4 cellular contexts compared by ENCODE assay signal in the genomic region with DNA sequence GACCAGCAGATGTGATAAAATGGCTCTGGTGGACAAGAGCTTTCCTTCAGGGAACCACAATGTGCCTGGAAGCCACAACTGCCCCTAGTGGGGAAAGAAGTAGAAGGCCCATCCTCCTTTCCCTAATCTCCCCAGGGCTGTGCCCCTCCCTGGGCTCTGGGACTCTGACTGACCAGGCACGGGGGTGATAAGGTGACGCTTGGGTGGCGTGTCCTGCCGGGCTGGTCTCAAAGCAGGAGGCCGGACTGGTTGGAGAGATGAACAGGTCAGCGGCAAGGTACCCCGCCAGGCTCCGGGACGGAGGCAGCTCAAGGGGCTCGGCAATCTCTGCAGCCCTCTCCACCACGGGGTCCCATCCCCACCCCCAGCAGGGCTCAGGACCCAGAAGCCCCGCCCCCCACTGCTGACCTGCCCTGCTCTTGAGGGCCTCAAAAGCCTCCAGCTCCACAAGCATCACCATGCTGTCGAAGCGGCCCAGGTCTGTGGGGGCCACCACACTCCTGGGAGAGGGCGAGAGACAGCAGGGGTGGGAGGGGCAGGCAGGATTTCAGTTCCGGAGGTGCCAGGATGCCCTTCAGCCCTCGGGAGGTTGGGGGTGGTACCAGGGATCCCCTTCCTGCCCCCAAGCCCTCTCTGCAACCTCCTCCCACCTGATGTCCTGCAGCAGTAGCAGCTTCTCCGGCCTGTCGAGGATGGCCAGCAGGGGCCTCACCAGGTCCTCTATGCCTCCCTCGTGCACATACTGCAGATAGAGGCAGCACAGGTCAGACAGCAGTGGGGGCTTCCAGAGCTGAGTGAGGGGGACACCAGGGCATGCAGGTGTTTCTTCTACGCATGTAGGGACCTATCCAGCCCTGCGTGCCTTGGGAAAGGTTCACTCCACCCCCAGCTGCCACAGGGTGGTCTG. TPM values are rescaled to one million over a fixed set of nuclear protein-coding genes. Genes with fewer than 3 reads are reported as not detected.
DNase-seq lines count a peak whose midpoint lies in the region; ATAC-seq and TF ChIP-seq lines count a peak whose summit lies in the region.

No MANE protein-coding gene starts in this region.

- peak overlapping the region; percentile 41 for H2BK120ac ChIP-seq in IMR-90 (ENCODE audit: low read depth, low read length)

- no peaks in the 10 kb centered on the region for H3K27me3 ChIP-seq in IMR-90 (ENCODE audit: control insufficient read depth, insufficient read depth, low read length)

- TF ChIP-seq CTCF in IMR-90 (conservative IDR thresholded peaks at IDR 0.05; ENCODE audit: low read depth, low read length): peak; percentile 44

- H3K14ac ChIP-seq in IMR-90 (replicated peaks; ENCODE audit: low read depth, low read length): peak overlapping the region; percentile 25; the same call in 1 of the 2 replicates

- H3K23ac ChIP-seq in IMR-90 (ENCODE audit: low read depth, low read length): no peak overlapping the region

- H2AK9ac ChIP-seq in IMR-90 (replicated peaks; ENCODE audit: low read depth, low read length, poor library complexity): peak overlapping the region; percentile 94

- H3K4me2 ChIP-seq in IMR-90 (ENCODE audit: low read depth, low read length): no peak overlapping the region

- peaks cover 3 to 28% of the 10 kb centered on the region in 2 experiments; a peak in 2 of 4 replicates for H3K79me1 ChIP-seq in IMR-90 (ENCODE audit: low read depth in 1 of 2, low read length in 2 of 2)

- H3K4ac ChIP-seq in IMR-90 (ENCODE audit: low read depth, low read length): peak overlapping the region; percentile 56

- no peak; the same call in 1 of the 2 replicates for TF ChIP-seq RAD21 in IMR-90 (IDR thresholded peaks at IDR 0.05; ENCODE audit: low read length)

- H3K56ac ChIP-seq in IMR-90 (ENCODE audit: extremely low read depth, insufficient read depth, low read length): no peak overlapping the region

- WGBS in IMR-90 (ENCODE audit: extremely low coverage in 2 of 2, insufficient read length in 1 of 2), 2 experiments: no CpG with 5 or more reads among the region's 22 CpGs

- H2BK5ac ChIP-seq in IMR-90 (ENCODE audit: low read depth, low read length, poor library complexity, severe bottlenecking): peak overlapping the region; percentile 26

- dilution Hi-C loops in IMR-90 (cut with HindIII; ENCODE audit: low sequenced_read_pairs, unreplicated experiment): no loop called here

- DNase-seq in IMR-90 (peak; percentile 29), islet precursor cell (peak; percentile 71), putamen (ENCODE audit: low spot score) (no peak)
- DNase-seq in activated CD4-positive, CD25-positive, alpha-beta regulatory T cell (lab: John Stamatoyannopoulos, UW): no peak

- peak overlapping the region; percentile 18; the same call in 2 of the 3 replicates for H2BK15ac ChIP-seq in IMR-90 (ENCODE audit: low read depth, low read length)

- POLR2A ChIA-PET in IMR-90 (lab: Charles Lee; ENCODE audit: unreplicated experiment): no interaction called here

- H4K20me1 ChIP-seq in IMR-90 (ENCODE audit: insufficient read depth, low read length): peaks cover 19% of the 10 kb centered on the region

- in situ Hi-C loops in IMR-90 (cut with MboI; ENCODE audit: low sequenced_read_pairs): no loop called here

- no peak overlapping the region for H3K27ac ChIP-seq in IMR-90 (ENCODE audit: insufficient read depth, low read length)

- H4K91ac ChIP-seq in IMR-90 (ENCODE audit: insufficient read depth, low read depth, low read length): peak overlapping the region; percentile 55

- peak overlapping the region; percentile 51 for H2BK20ac ChIP-seq in IMR-90 (ENCODE audit: low read depth, low read length)

- no peak overlapping the region for H3K4me3 ChIP-seq in IMR-90 (ENCODE audit: insufficient read depth, low read depth, low read length)

- no TSS peak for BruUV-seq in IMR-90 (replicated peaks; lab: Mats Ljungman, UMichigan)

- no peak for ATAC-seq in IMR-90 (ENCODE audit: low read depth)

- intact Hi-C loops in IMR-90 (cut with micrococcal nuclease): loop anchor here (10.0 kb wide), 1 partner anchor 447 kb away; no protein-coding TSS in a partner anchor

- H3K36me3 ChIP-seq in IMR-90 (ENCODE audit: control insufficient read depth, insufficient read depth, low read length): peaks cover 5% of the 10 kb centered on the region; the same call in 1 of the 2 replicates

- H3K4me1 ChIP-seq in IMR-90 (ENCODE audit: control insufficient read depth, insufficient read depth, low read length): peaks cover 40% of the 10 kb centered on the region

- no peaks in the 10 kb centered on the region for H3K9me3 ChIP-seq in IMR-90 (ENCODE audit: control insufficient read depth, insufficient read depth, low read length)

- peak overlapping the region; percentile 62 to 65 for H4K8ac ChIP-seq in IMR-90 (ENCODE audit: low read depth in 2 of 2, low read length in 2 of 2)

- H3K18ac ChIP-seq in IMR-90 (ENCODE audit: low read depth, low read length): no peak overlapping the region

- no peak overlapping the region; the same call in 1 of the 2 replicates for H4K5ac ChIP-seq in IMR-90 (ENCODE audit: low read depth, low read length)

- CTCF ChIA-PET in IMR-90 (lab: Yijun Ruan, JAX): interaction anchor here (1.5 to 2.0 kb wide), 3 partner anchors 10 to 14 kb away, joined by 5 to 13 read pairs (median 10); a partner anchor contains a TSS

- TF ChIP-seq POLR2A in IMR-90 (IDR thresholded peaks at IDR 0.05; ENCODE audit: low read depth, low read length): no peak

- H2AFZ ChIP-seq in IMR-90 (replicated peaks; ENCODE audit: low read length, poor library complexity): peak overlapping the region; percentile 89

- peaks cover 27% of the 10 kb centered on the region for H3K9me1 ChIP-seq in IMR-90 (ENCODE audit: insufficient read depth, low read length)

- no peak overlapping the region for H3K9ac ChIP-seq in IMR-90 (ENCODE audit: low read depth, low read length)

- H2AK5ac ChIP-seq in IMR-90 (ENCODE audit: low read depth, low read length): peak overlapping the region; percentile 46

TF ChIP-seq in IMR-90, 13 proteins besides CTCF, POLR2A, EP300 and RAD21:
- TF ChIP-seq CHD1 (IDR thresholded peaks at IDR 0.05; ENCODE audit: low read depth, low read length) (no peak), SMC3 (IDR thresholded peaks at IDR 0.05; ENCODE audit: low read depth, low read length) (no peak), RCOR1 (IDR thresholded peaks at IDR 0.05; ENCODE audit: insufficient replicate concordance, low read length) (no peak), BHLHE40 (IDR thresholded peaks at IDR 0.05; ENCODE audit: low read depth, low read length) (no peak), CEBPB (IDR thresholded peaks at IDR 0.05; ENCODE audit: low read depth, low read length) (no peak), MXI1 (IDR thresholded peaks at IDR 0.05; ENCODE audit: borderline replicate concordance, low read depth, low read length) (no peak), NFE2L2 (IDR thresholded peaks at IDR 0.05; ENCODE audit: low read depth, low read length) (no peak), FOS (IDR thresholded peaks at IDR 0.05; ENCODE audit: low read depth, low read length) (no peak), MAZ (IDR thresholded peaks at IDR 0.05; ENCODE audit: borderline replicate concordance, low read depth, low read length) (no peak), RFX5 (IDR thresholded peaks at IDR 0.05; ENCODE audit: low read depth, low read length) (no peak), MAFK (IDR thresholded peaks at IDR 0.05; ENCODE audit: low read depth, low read length) (no peak)
- TF ChIP-seq, protein P1, sequence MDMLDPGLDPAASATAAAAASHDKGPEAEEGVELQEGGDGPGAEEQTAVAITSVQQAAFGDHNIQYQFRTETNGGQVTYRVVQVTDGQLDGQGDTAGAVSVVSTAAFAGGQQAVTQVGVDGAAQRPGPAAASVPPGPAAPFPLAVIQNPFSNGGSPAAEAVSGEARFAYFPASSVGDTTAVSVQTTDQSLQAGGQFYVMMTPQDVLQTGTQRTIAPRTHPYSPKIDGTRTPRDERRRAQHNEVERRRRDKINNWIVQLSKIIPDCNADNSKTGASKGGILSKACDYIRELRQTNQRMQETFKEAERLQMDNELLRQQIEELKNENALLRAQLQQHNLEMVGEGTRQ (IDR thresholded peaks at IDR 0.05; ENCODE audit: low read depth, low read length): no peak
- TF ChIP-seq, protein P2, sequence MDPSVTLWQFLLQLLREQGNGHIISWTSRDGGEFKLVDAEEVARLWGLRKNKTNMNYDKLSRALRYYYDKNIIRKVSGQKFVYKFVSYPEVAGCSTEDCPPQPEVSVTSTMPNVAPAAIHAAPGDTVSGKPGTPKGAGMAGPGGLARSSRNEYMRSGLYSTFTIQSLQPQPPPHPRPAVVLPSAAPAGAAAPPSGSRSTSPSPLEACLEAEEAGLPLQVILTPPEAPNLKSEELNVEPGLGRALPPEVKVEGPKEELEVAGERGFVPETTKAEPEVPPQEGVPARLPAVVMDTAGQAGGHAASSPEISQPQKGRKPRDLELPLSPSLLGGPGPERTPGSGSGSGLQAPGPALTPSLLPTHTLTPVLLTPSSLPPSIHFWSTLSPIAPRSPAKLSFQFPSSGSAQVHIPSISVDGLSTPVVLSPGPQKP (IDR thresholded peaks at IDR 0.05; ENCODE audit: borderline replicate concordance, low read depth, low read length): no peak

RNA-seq across cellular contexts. Expression of a gene that starts 12.2 kb away (rescaled TPM):
- 17.8 and 19.2 TPM in 2 replicates for total RNA-seq in IMR-90 (2012; rRNA removed)
- 101 and 108 TPM in 2 replicates for polyA plus RNA-seq in IMR-90 (2012; rRNA removed)
- polyA plus RNA-seq in IMR-90 (2012; cell fraction: cytosol; rRNA removed): 62.9 and 107 TPM in 2 replicates
- 135 and 272 TPM in 2 replicates for polyA plus RNA-seq in IMR-90 (2012; cell fraction: nucleus; rRNA removed; ENCODE audit: low replicate concordance)

RNA-seq across cellular contexts. Expression of a gene that starts 19.2 kb away (rescaled TPM):
- 0.83 and 0.90 TPM in 2 replicates for total RNA-seq in IMR-90 (2012; rRNA removed)
- 1.5 and 1.8 TPM in 2 replicates for polyA plus RNA-seq in IMR-90 (2012; rRNA removed)
- 0.97 and 2.0 TPM in 2 replicates for polyA plus RNA-seq in IMR-90 (2012; cell fraction: cytosol; rRNA removed)
- polyA plus RNA-seq in IMR-90 (2012; cell fraction: nucleus; rRNA removed; ENCODE audit: low replicate concordance): 6.5 and 8.7 TPM in 2 replicates

RNA-seq across cellular contexts. Expression of a gene that starts 19.3 kb away (rescaled TPM):
- 53.3 and 64.7 TPM in 2 replicates for total RNA-seq in IMR-90 (2012; rRNA removed)
- 67.6 and 77.2 TPM in 2 replicates for polyA plus RNA-seq in IMR-90 (2012; rRNA removed)
- polyA plus RNA-seq in IMR-90 (2012; cell fraction: cytosol; rRNA removed): 36.7 and 46.7 TPM in 2 replicates
- polyA plus RNA-seq in IMR-90 (2012; cell fraction: nucleus; rRNA removed; ENCODE audit: low replicate concordance): 417 and 427 TPM in 2 replicates

RNA-seq across cellular contexts. Expression of a gene that starts 24.4 kb away (rescaled TPM):
- total RNA-seq in IMR-90 (2012; rRNA removed): 8.8 and 8.9 TPM in 2 replicates
- polyA plus RNA-seq in IMR-90 (2012; rRNA removed): 7.5 and 7.7 TPM in 2 replicates
- polyA plus RNA-seq in IMR-90 (2012; cell fraction: cytosol; rRNA removed): 3.0 and 6.6 TPM in 2 replicates
- polyA plus RNA-seq in IMR-90 (2012; cell fraction: nucleus; rRNA removed; ENCODE audit: low replicate concordance): 2.6 and 5.5 TPM in 2 replicates

RNA-seq across cellular contexts. Expression of a gene that starts 24.5 kb away (rescaled TPM):
- total RNA-seq in IMR-90 (2012; rRNA removed): 56.4 and 61.3 TPM in 2 replicates
- polyA plus RNA-seq in IMR-90 (2012; rRNA removed): 142 and 184 TPM in 2 replicates
- 193 and 243 TPM in 2 replicates for polyA plus RNA-seq in IMR-90 (2012; cell fraction: cytosol; rRNA removed)
- polyA plus RNA-seq in IMR-90 (2012; cell fraction: nucleus; rRNA removed; ENCODE audit: low replicate concordance): 68.3 and 147 TPM in 2 replicates

Comparison
In these comparisons a context has a peak if more than half of its experiments do, and no peak if none do; other contexts are left out.
1. DNase-seq: peak in IMR-90 (single experiment) and islet precursor cell (single experiment); none in putamen (single experiment) and activated CD4-positive, CD25-positive, alpha-beta regulatory T cell (0 of 4).